8 cellular contexts compared by ENCODE assay signal in genomic region chr2:61538179-61538919, GRCh38. TPM values are rescaled to one million over a fixed set of nuclear protein-coding genes. Genes with fewer than 3 reads are reported as not detected.
DNase-seq lines count a peak whose midpoint lies in the region; ATAC-seq and TF ChIP-seq lines count a peak whose summit lies in the region.

Gene XPO1 (minus strand): TSS chr2:61538356. CDS start chr2:61533897, 4,459 bp downstream.

- BruUV-seq in IMR-90 (replicated peaks; lab: Mats Ljungman, UMichigan) = no TSS peak

- ATAC-seq in GM21528 (IDR thresholded peaks at IDR 0.05; ENCODE audit: low FRiP score, unreplicated experiment) (peak; percentile 84), IMR-90 (ENCODE audit: low read depth) (peak; percentile 88)

- H2BK5ac ChIP-seq in IMR-90 (ENCODE audit: low read depth, low read length, poor library complexity, severe bottlenecking) = peak within 1 kb of the TSS; percentile 95

- in situ Hi-C loops in IMR-90 (cut with MboI; ENCODE audit: low sequenced_read_pairs) = no loop called here

- peak within 1 kb of the TSS; percentile 79 to 97 for H4K8ac ChIP-seq in IMR-90 (ENCODE audit: low read depth in 2 of 2, low read length in 2 of 2)

- peak within 1 kb of the TSS; percentile 84 for H3K18ac ChIP-seq in IMR-90 (ENCODE audit: low read depth, low read length)

- WGBS in IMR-90 (ENCODE audit: extremely low coverage in 2 of 2, insufficient read length in 1 of 2), 2 experiments = 0% methylated on average over 33 of the region's 65 CpGs; no CpG with 5 or more reads in 1 of the 2 experiments

- TF ChIP-seq CTCF in IMR-90 (conservative IDR thresholded peaks at IDR 0.05; ENCODE audit: low read depth, low read length) = no peak

- peak within 1 kb of the TSS; percentile 93 for H2BK120ac ChIP-seq in IMR-90 (ENCODE audit: low read depth, low read length)

- H3K27ac ChIP-seq in IMR-90 (ENCODE audit: insufficient read depth, low read length) = peak within 1 kb of the TSS; percentile 89

- peak; percentile 100 for DNase-seq in DMS 273 (lab: John Stamatoyannopoulos, UW; ENCODE audit: unreplicated experiment)
- DNase-seq in IMR-90 = peak; percentile 99
- DNase-seq in OCI-M1 (lab: John Stamatoyannopoulos, UW) = peak; percentile 100
- DNase-seq in activated T-cell treated with anti-CD3 and anti-CD28 coated beads for 24 hours (ENCODE audit: low read depth) = peak; percentile 99
- peak; percentile 95 for DNase-seq in epidermal melanocyte (ENCODE audit: insufficient read length, low spot score)
- DNase-seq in stimulated activated CD8-positive, alpha-beta memory T cell treated with anti-CD3 and anti-CD28 coated beads, Interleukin-4, amount 100 ng/mL, for 1 hour (ENCODE audit: low read depth in 2 of 2, low spot score in 1 of 2) = peak; percentile 95 to 96

- TF ChIP-seq POLR2A in IMR-90 (IDR thresholded peaks at IDR 0.05; ENCODE audit: low read depth, low read length) = peak; percentile 76

- TF ChIP-seq RAD21 in IMR-90 (IDR thresholded peaks at IDR 0.05; ENCODE audit: low read length) = 0 out of 2 replicates have a peak, but pooled peaks have one; percentile 7

- H3K14ac ChIP-seq in IMR-90 (replicated peaks; ENCODE audit: low read depth, low read length) = peak within 1 kb of the TSS; percentile 99

- no peaks in the 10 kb centered on the region for H3K9me3 ChIP-seq in IMR-90 (ENCODE audit: control insufficient read depth, insufficient read depth, low read length)
- no peaks in the 10 kb centered on the region for H3K9me3 ChIP-seq in mononuclear cell (ENCODE audit: low read depth, low read length)

- H3K56ac ChIP-seq in IMR-90 (ENCODE audit: extremely low read depth, insufficient read depth, low read length) = peak within 1 kb of the TSS; percentile 99

- H3K4me3 ChIP-seq in IMR-90 (ENCODE audit: insufficient read depth, low read depth, low read length) = peak within 1 kb of the TSS; percentile 83
- peak within 1 kb of the TSS; percentile 88 for H3K4me3 ChIP-seq in mononuclear cell (ENCODE audit: low read length)

- H4K5ac ChIP-seq in IMR-90 (ENCODE audit: low read depth, low read length) = peak within 1 kb of the TSS; percentile 43

- peak within 1 kb of the TSS; percentile 91 for H3K23ac ChIP-seq in IMR-90 (ENCODE audit: low read depth, low read length)

- peak within 1 kb of the TSS; percentile 60; the same call in 1 of the 2 replicates for H2BK20ac ChIP-seq in IMR-90 (ENCODE audit: low read depth, low read length)

- H3K27me3 ChIP-seq in IMR-90 (ENCODE audit: control insufficient read depth, insufficient read depth, low read length) (no peaks in the 10 kb centered on the region), mononuclear cell (ENCODE audit: insufficient read depth, low read length) (no peaks in the 10 kb centered on the region)

- H2AK9ac ChIP-seq in IMR-90 (replicated peaks; ENCODE audit: low read depth, low read length, poor library complexity) = peak within 1 kb of the TSS; percentile 98

- POLR2A ChIA-PET in IMR-90 (lab: Charles Lee; ENCODE audit: unreplicated experiment) = interaction anchor here (0.5 to 0.6 kb wide), 4 partner anchors 31 to 393 kb away, joined by 3 to 5 read pairs (median 3); partner anchors contain the start of gene USP34

- H4K91ac ChIP-seq in IMR-90 (ENCODE audit: insufficient read depth, low read depth, low read length) = peak within 1 kb of the TSS; percentile 98

- peak within 1 kb of the TSS; percentile 55; the same call in 1 of the 3 replicates for H2BK15ac ChIP-seq in IMR-90 (ENCODE audit: low read depth, low read length)

- H3K4ac ChIP-seq in IMR-90 (ENCODE audit: low read depth, low read length) = peak within 1 kb of the TSS; percentile 88

- H3K79me1 ChIP-seq in IMR-90 (ENCODE audit: low read depth in 1 of 2, low read length in 2 of 2) = peaks cover 3 to 10% of the 10 kb centered on the region in 2 experiments; a peak in 2 of 4 replicates

- H3K9ac ChIP-seq in IMR-90 (ENCODE audit: low read depth, low read length) = peak within 1 kb of the TSS; percentile 98

- intact Hi-C loops in IMR-90 (cut with micrococcal nuclease) = loop anchor here (2.0 to 10.0 kb wide), 4 partner anchors 99 to 346 kb away; partner anchors contain the start of gene CCT4

- peak within 1 kb of the TSS; percentile 94 for H2AFZ ChIP-seq in IMR-90 (replicated peaks; ENCODE audit: low read length, poor library complexity)

- H2AK5ac ChIP-seq in IMR-90 (ENCODE audit: low read depth, low read length) = peak within 1 kb of the TSS; percentile 90

- peak within 1 kb of the TSS; percentile 86 for H3K4me2 ChIP-seq in IMR-90 (ENCODE audit: low read depth, low read length)

- dilution Hi-C loops in IMR-90 (cut with HindIII; ENCODE audit: low sequenced_read_pairs, unreplicated experiment) = no loop called here

- peaks cover 34% of the 10 kb centered on the region for H4K20me1 ChIP-seq in IMR-90 (ENCODE audit: insufficient read depth, low read length)

- H3K9me1 ChIP-seq in IMR-90 (ENCODE audit: insufficient read depth, low read length) = no peaks in the 10 kb centered on the region

- H3K4me1 ChIP-seq in IMR-90 (ENCODE audit: control insufficient read depth, insufficient read depth, low read length) = peaks cover 4% of the 10 kb centered on the region
- peaks cover 19% of the 10 kb centered on the region for H3K4me1 ChIP-seq in mononuclear cell (ENCODE audit: insufficient read depth, low read length)

- H3K36me3 ChIP-seq in IMR-90 (ENCODE audit: control insufficient read depth, insufficient read depth, low read length) = no peaks in the 10 kb centered on the region

- CTCF ChIA-PET in IMR-90 (lab: Yijun Ruan, JAX) = interaction anchor here (0.6 to 0.7 kb wide), 2 partner anchors 8 to 29 kb away, joined by 3 to 4 read pairs; no protein-coding TSS in a partner anchor

TF ChIP-seq in IMR-90, 13 proteins besides CTCF, POLR2A, EP300 and RAD21:
- TF ChIP-seq USF2 (IDR thresholded peaks at IDR 0.05; ENCODE audit: low read depth, low read length) = peak; percentile 49
- TF ChIP-seq CHD1 (IDR thresholded peaks at IDR 0.05; ENCODE audit: low read depth, low read length) = no peak
- TF ChIP-seq FOS (IDR thresholded peaks at IDR 0.05; ENCODE audit: low read depth, low read length) = peak; percentile 56; the same call in 1 of the 2 replicates
- peak; percentile 69; the same call in 1 of the 2 replicates for TF ChIP-seq MXI1 (IDR thresholded peaks at IDR 0.05; ENCODE audit: borderline replicate concordance, low read depth, low read length)
- TF ChIP-seq RCOR1 (IDR thresholded peaks at IDR 0.05; ENCODE audit: insufficient replicate concordance, low read length) = no peak
- no peak for TF ChIP-seq RFX5 (IDR thresholded peaks at IDR 0.05; ENCODE audit: low read depth, low read length)
- peak; percentile 98; the same call in 1 of the 2 replicates for TF ChIP-seq MAZ (IDR thresholded peaks at IDR 0.05; ENCODE audit: borderline replicate concordance, low read depth, low read length)
- TF ChIP-seq BHLHE40 (IDR thresholded peaks at IDR 0.05; ENCODE audit: low read depth, low read length) = peak; percentile 89

RNA-seq across cellular contexts. Expression of gene XPO1, which starts in this region (rescaled TPM):
- 104 and 192 TPM in 2 replicates for total RNA-seq in IMR-90 (2012; rRNA removed)
- polyA plus RNA-seq in IMR-90 (2012; rRNA removed) = 55.9 and 78.5 TPM in 2 replicates
- 8.5 and 11.8 TPM in 2 replicates for polyA plus RNA-seq in IMR-90 (2012; cell fraction: cytosol; rRNA removed)
- 15.1 and 147 TPM in 2 replicates for polyA plus RNA-seq in IMR-90 (2012; cell fraction: nucleus; rRNA removed; ENCODE audit: low replicate concordance)
- total RNA-seq in mononuclear cell = 111 TPM

Comparison
In these comparisons a context has a peak if more than half of its experiments do, and no peak if none do; other contexts are left out.
1. Peak in every context shown above with its lines: DNase-seq, ATAC-seq, H3K4me3 ChIP-seq and H3K27ac ChIP-seq.